Comparison of ENCODE assay signal across 19 cellular contexts in the genomic region with DNA sequence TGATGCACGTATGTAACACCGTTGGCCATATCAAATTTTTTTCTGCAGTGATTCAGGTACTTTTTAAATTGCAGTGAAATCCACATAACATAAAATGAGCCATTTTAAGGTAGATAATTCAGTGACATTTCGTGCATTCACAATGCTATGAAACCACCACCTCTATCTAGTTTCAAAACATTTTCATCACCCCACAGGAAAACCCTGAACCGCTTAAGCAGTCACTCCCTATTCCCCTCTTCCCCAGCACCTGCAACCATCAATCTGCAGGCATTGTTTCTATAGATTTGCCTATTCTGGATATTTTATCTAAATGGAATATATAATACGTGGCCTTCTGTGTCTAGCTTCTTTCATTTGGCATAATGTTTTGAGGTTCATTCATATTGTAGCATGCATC.
"Had no signal": no experiment of that assay in that cellular context is flagged by ENCODE, and none has a peak within 500 bp of the region (broad histone marks: within the 10 kb centered on the region; RNA-seq: fewer than 3 reads in every experiment).

No MANE protein-coding gene starts in this region.

- DNase-seq: activated CD4-positive, alpha-beta memory T cell treated with anti-CD3 and anti-CD28 coated beads for 36 hours; activated CD4-positive, alpha-beta T cell treated with anti-CD3 and anti-CD28 coated beads, Interleukin-2, amount 10 ng/mL, durations not matched to agents 7 days and 5 days; activated CD4-positive, CD25-positive, alpha-beta regulatory T cell; activated CD8-positive, alpha-beta memory T cell treated with anti-CD3 and anti-CD28 coated beads for 24 hours; activated effector memory CD4-positive, alpha-beta T cell treated with anti-CD3 and anti-CD28 coated beads, Interleukin-2, amount 50 U/mL, for 16 hours; activated naive CD4-positive, alpha-beta T cell treated with Interleukin-2 at 50 U/mL for 16 hours; activated T-cell treated with anti-CD3 and anti-CD28 coated beads, Interleukin-2, amount 50 U/mL, for 4 hours; amygdala; NCI-H1092; NCI-H1417 treated with DMSO at 0.1 percent for 48 hours; NCI-H1694; NCI-H2029 treated with DMSO at 0.1 percent for 48 hours; NCI-H510A treated with DMSO at 0.1 percent for 48 hours; NCI-H69; PC-3; SHP77 treated with DMSO at 0.1 percent for 48 hours; T-cell; T1000 had no signal

- ATAC-seq: activated naive CD4-positive, alpha-beta T cell treated with anti-CD3 and anti-CD28 coated beads, Interleukin-2, amount 50 U/mL, for 72 hours; activated T-cell treated with anti-CD3 and anti-CD28 coated beads, Interleukin-2, amount 50 U/mL, for 4 hours; PC-3; T-cell had no signal
